9 cellular contexts compared by ENCODE assay signal in the genomic region with DNA sequence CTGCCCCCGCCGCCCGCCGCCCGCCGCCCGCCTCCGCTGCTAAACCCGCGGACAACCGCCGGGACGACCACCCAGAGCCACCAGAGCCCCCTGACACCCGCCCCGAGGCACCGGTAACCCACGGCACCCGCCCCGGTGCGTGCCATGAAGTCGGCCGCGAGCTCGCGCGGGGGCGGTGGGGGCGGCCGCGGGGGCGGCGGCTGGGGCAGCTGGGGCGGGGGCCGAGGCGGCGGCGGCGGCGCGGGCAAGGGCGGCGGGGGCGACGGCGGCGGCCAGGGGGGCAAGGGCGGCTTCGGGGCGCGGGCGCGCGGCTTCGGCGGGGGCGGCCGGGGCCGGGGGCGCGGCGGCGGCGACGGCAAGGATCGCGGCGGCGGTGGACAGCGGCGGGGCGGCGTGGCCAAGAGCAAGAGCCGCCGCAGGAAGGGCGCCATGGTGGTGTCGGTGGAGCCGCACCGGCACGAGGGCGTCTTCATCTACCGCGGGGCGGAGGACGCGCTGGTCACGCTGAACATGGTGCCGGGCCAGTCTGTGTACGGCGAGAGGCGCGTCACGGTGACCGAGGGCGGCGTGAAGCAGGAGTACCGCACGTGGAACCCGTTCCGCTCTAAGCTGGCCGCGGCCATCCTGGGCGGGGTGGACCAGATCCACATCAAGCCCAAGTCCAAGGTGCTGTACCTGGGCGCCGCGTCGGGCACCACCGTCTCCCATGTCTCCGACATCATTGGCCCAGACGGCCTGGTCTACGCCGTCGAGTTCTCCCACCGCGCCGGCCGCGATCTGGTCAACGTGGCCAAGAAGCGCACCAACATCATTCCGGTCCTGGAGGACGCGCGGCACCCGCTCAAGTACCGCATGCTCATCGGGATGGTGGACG. TPM values are rescaled to one million over a fixed set of nuclear protein-coding genes. Genes with fewer than 3 reads are reported as not detected.
DNase-seq lines count a peak whose midpoint lies in the region; ATAC-seq, FAIRE-seq and TF ChIP-seq lines count a peak whose summit lies in the region.
"Had no signal": no experiment of that assay in that cellular context is flagged by ENCODE, and none has a peak within 500 bp of the region (broad histone marks: within the 10 kb centered on the region; RNA-seq: fewer than 3 reads in every experiment).

No MANE protein-coding gene starts in this region.

- no peak for TF ChIP-seq POLR2A in endothelial cell of umbilical vein (IDR thresholded peaks at IDR 0.05; ENCODE audit: low read depth, low read length)

- intact Hi-C loops in Panc1 (cut with micrococcal nuclease; ENCODE audit: unreplicated experiment): no loop called here
- intact Hi-C loops in endothelial cell of umbilical vein (cut with micrococcal nuclease): no loop called here
- intact Hi-C loops in pancreas (cut with DNase I): no loop called here

- FAIRE-seq in endothelial cell of umbilical vein (lab: Jason Lieb, UNC) (no peak), pancreas (lab: Jason Lieb, UNC) (no peak)

- in situ Hi-C loops in Panc1 (cut with HindIII; ENCODE audit: low pct_unique_long_range_greater_than_20kb, low sequenced_read_pairs): no loop called here

- DNase-seq in COLO668 (lab: John Stamatoyannopoulos, UW; ENCODE audit: unreplicated experiment): peak; percentile 32
- DNase-seq in Panc1 (ENCODE audit: low read depth, low spot score): no peak
- DNase-seq in endothelial cell of umbilical vein (ENCODE audit: low read depth, low spot score): no peak
- peak in 3 of 6 donors; percentile 24 to 73 (median 56) for DNase-seq in pancreas
- no peak for DNase-seq in NCI-H1694 (lab: John Stamatoyannopoulos, UW)
- DNase-seq in NCI-H226: no peak
- DNase-seq in activated CD4-positive, CD25-positive, alpha-beta regulatory T cell (lab: John Stamatoyannopoulos, UW): no peak
- DNase-seq: NCI-H526 treated with DMSO at 0.1 percent for 48 hours had no signal

- no peaks in the 10 kb centered on the region for H4K20me1 ChIP-seq in endothelial cell of umbilical vein (replicated peaks; ENCODE audit: control insufficient read depth, extremely low read depth, insufficient read depth, low read length)

- H3K27ac ChIP-seq in Panc1 (ENCODE audit: low read length) (no peak overlapping the region), endothelial cell of umbilical vein (ENCODE audit: insufficient read depth, low read depth, low read length) (no peak overlapping the region), pancreas (no peak overlapping the region)

- POLR2A ChIA-PET in Panc1 (lab: Charles Lee): no interaction called here
- POLR2A ChIA-PET in endothelial cell of umbilical vein (lab: Charles Lee): no interaction called here

- H3K9ac ChIP-seq in endothelial cell of umbilical vein (replicated peaks; ENCODE audit: extremely low read depth, insufficient read depth, low read length): no peak overlapping the region

- H3K9me3 ChIP-seq in Panc1 (ENCODE audit: control insufficient read depth, insufficient read depth, low read depth, low read length): no peaks in the 10 kb centered on the region
- no peaks in the 10 kb centered on the region for H3K9me3 ChIP-seq in endothelial cell of umbilical vein (replicated peaks; ENCODE audit: control insufficient read depth, insufficient read depth, low read length)
- H3K9me3 ChIP-seq in pancreas: no peaks in the 10 kb centered on the region

- WGBS in pancreas, 2 donors: 14 to 19% methylated on average over 68 to 127 of the region's 127 CpGs

- H3K4me1 ChIP-seq in Panc1 (ENCODE audit: control insufficient read depth, insufficient read depth, low read length): no peaks in the 10 kb centered on the region
- H3K4me1 ChIP-seq in endothelial cell of umbilical vein (ENCODE audit: control insufficient read depth, extremely low read depth, insufficient read depth, low read length): no peaks in the 10 kb centered on the region
- no peaks in the 10 kb centered on the region for H3K4me1 ChIP-seq in pancreas

- BruUV-seq in Panc1 (replicated peaks; lab: Mats Ljungman, UMichigan) (TSS peak; percentile 71), endothelial cell of umbilical vein (replicated peaks; lab: Mats Ljungman, UMichigan) (no TSS peak)

- peak overlapping the region; percentile 23 for H2AFZ ChIP-seq in endothelial cell of umbilical vein (ENCODE audit: low read depth, low read length)

- H3K9me1 ChIP-seq in endothelial cell of umbilical vein (replicated peaks; ENCODE audit: control insufficient read depth, extremely low read depth, insufficient read depth, low read length): no peaks in the 10 kb centered on the region

- CTCF ChIA-PET in Panc1 (lab: Charles Lee) (no interaction called here), endothelial cell of umbilical vein (lab: Charles Lee) (no interaction called here)

- TF ChIP-seq CTCF in Panc1 (IDR thresholded peaks at IDR 0.05) (no peak), endothelial cell of umbilical vein (IDR thresholded peaks at IDR 0.05; ENCODE audit: extremely low read depth in 1 of 2, insufficient read depth in 1 of 2, low read depth in 1 of 2, low read length in 2 of 2) (no peak), pancreas (IDR thresholded peaks at IDR 0.05) (no peak)

- H3K27me3 ChIP-seq in Panc1 (ENCODE audit: control insufficient read depth, insufficient read depth, low read length) (no peaks in the 10 kb centered on the region), endothelial cell of umbilical vein (ENCODE audit: control insufficient read depth in 2 of 2, insufficient read depth in 2 of 2, low read length in 2 of 2) (peaks cover 15 to 33% of the 10 kb centered on the region in 2 experiments), pancreas (peaks cover 0 to 14% (median 0%) of the 10 kb centered on the region in 4 donors)

- peak; percentile 54; the same call in 1 of the 2 replicates for ATAC-seq in Panc1
- ATAC-seq in pancreas: peak in 3 of 4 donors; percentile 18 to 42 (median 42)
- no peak for ATAC-seq in HG03457 (IDR thresholded peaks at IDR 0.05; ENCODE audit: unreplicated experiment)

- H3K36me3 ChIP-seq in Panc1 (ENCODE audit: control insufficient read depth, insufficient read depth, low read length) (no peaks in the 10 kb centered on the region), endothelial cell of umbilical vein (ENCODE audit: control insufficient read depth in 2 of 2, extremely low read depth in 1 of 2, insufficient read depth in 2 of 2, low read length in 2 of 2) (no peaks in the 10 kb centered on the region), pancreas (no peaks in the 10 kb centered on the region)

- dilution Hi-C loops in endothelial cell of umbilical vein (cut with MboI; ENCODE audit: extremely low pct_ligation_motif_present, low sequenced_read_pairs): no loop called here

- no peak overlapping the region for H3K4me2 ChIP-seq in endothelial cell of umbilical vein (ENCODE audit: insufficient read depth, low read length)

- H3K4me3 ChIP-seq in Panc1 (ENCODE audit: low read depth in 2 of 2, low read length in 2 of 2) (peak overlapping the region; percentile 31 to 42), endothelial cell of umbilical vein (replicated peaks in 1 of 3; ENCODE audit: insufficient read depth in 1 of 3, low read depth in 1 of 3, low read length in 3 of 3) (peak overlapping the region in 1 of 3 experiments; percentile 37), pancreas (peak overlapping the region in 3 of 4 donors; percentile 27 to 57 (median 31))

- H3K79me2 ChIP-seq in endothelial cell of umbilical vein (ENCODE audit: control insufficient read depth, insufficient read depth, low read length): no peaks in the 10 kb centered on the region

TF ChIP-seq in endothelial cell of umbilical vein, 7 proteins besides CTCF, POLR2A, EP300 and RAD21 (continues in another document):
- peak; percentile 85 for TF ChIP-seq EZH2 (IDR thresholded peaks at IDR 0.05; ENCODE audit: borderline replicate concordance, low read depth, low read length, severe bottlenecking)
- TF ChIP-seq FOS (IDR thresholded peaks at IDR 0.05; ENCODE audit: borderline replicate concordance, insufficient read depth, low read length): no peak

RNA-seq across cellular contexts. Expression of a gene that starts 0.5 kb away (rescaled TPM):
- total RNA-seq in Panc1 (2021; ENCODE audit: unreplicated experiment) (7.5 TPM), endothelial cell of umbilical vein (0.44 and 0.48 TPM in 2 replicates), pancreas (1 to 10 TPM in 1 of 6 donors, under 1 TPM in 4, not detected in 1; 0.31 to 1.5 (median 0.82) TPM)
- polyA plus RNA-seq in Panc1 (2012; ENCODE audit: insufficient read length): 28.4 TPM
- polyA plus RNA-seq in endothelial cell of umbilical vein (2.5 and 4.2 TPM in 2 replicates), pancreas (1 to 10 TPM; 1.3 to 5.4 TPM)
- polyA plus RNA-seq in endothelial cell of umbilical vein (2011; cell fraction: cytosol; rRNA removed): 0.94 and 1.2 TPM in 2 replicates
- 0.88 and 0.91 TPM in 2 replicates for polyA plus RNA-seq in endothelial cell of umbilical vein (2011; cell fraction: nucleus; rRNA removed)
- polyA plus RNA-seq in endothelial cell of umbilical vein (2012): 0.43 and 0.75 TPM in 2 replicates
- 1.3 and 1.6 TPM in 2 replicates for polyA minus RNA-seq in endothelial cell of umbilical vein
- polyA minus RNA-seq in endothelial cell of umbilical vein (2011; cell fraction: cytosol; rRNA and poly(A)+ RNA removed): not detected
- polyA minus RNA-seq in endothelial cell of umbilical vein (2011; cell fraction: nucleus; rRNA and poly(A)+ RNA removed): 0.67 TPM in 1 of 2 replicates, not detected in the other

RNA-seq across cellular contexts. Expression of a gene that starts 43.3 kb away (rescaled TPM):
- total RNA-seq in Panc1 (2021; ENCODE audit: unreplicated experiment) (128 TPM), endothelial cell of umbilical vein (90.4 and 104 TPM in 2 replicates), pancreas (10 to 100 TPM; 38.6 to 48.8 (median 41.5) TPM)
- polyA plus RNA-seq in Panc1 (2012; ENCODE audit: insufficient read length): 57.1 TPM
- polyA plus RNA-seq in endothelial cell of umbilical vein (19.8 and 28.0 TPM in 2 replicates), pancreas (10 to 100 TPM; 18.4 to 34.7 TPM)
- 44.3 and 44.7 TPM in 2 replicates for polyA plus RNA-seq in endothelial cell of umbilical vein (2011; cell fraction: cytosol; rRNA removed)
- 82.6 and 118 TPM in 2 replicates for polyA plus RNA-seq in endothelial cell of umbilical vein (2011; cell fraction: nucleus; rRNA removed)
- polyA plus RNA-seq in endothelial cell of umbilical vein (2012): 65.3 and 117 TPM in 2 replicates
- polyA minus RNA-seq in endothelial cell of umbilical vein: 30.2 and 33.3 TPM in 2 replicates
- 49.7 TPM for polyA minus RNA-seq in endothelial cell of umbilical vein (2011; cell fraction: cytosol; rRNA and poly(A)+ RNA removed)
- polyA minus RNA-seq in endothelial cell of umbilical vein (2011; cell fraction: nucleus; rRNA and poly(A)+ RNA removed): 24.6 and 42.6 TPM in 2 replicates

RNA-seq across cellular contexts. Expression of a gene that starts 49.6 kb away (rescaled TPM):
- total RNA-seq in Panc1 (2021; ENCODE audit: unreplicated experiment): 79.7 TPM
- polyA plus RNA-seq in Panc1 (2012; ENCODE audit: insufficient read length): 9.6 TPM
- total RNA-seq in endothelial cell of umbilical vein: 77.0 and 78.8 TPM in 2 replicates
- polyA plus RNA-seq in endothelial cell of umbilical vein: 6.0 and 8.1 TPM in 2 replicates
- polyA plus RNA-seq in endothelial cell of umbilical vein (2011; cell fraction: cytosol; rRNA removed): 8.8 and 10.0 TPM in 2 replicates
- polyA plus RNA-seq in endothelial cell of umbilical vein (2011; cell fraction: nucleus; rRNA removed): 24.1 and 30.1 TPM in 2 replicates
- 18.1 and 42.6 TPM in 2 replicates for polyA plus RNA-seq in endothelial cell of umbilical vein (2012)
- polyA minus RNA-seq in endothelial cell of umbilical vein: 16.9 and 18.2 TPM in 2 replicates
- polyA minus RNA-seq in endothelial cell of umbilical vein (2011; cell fraction: cytosol; rRNA and poly(A)+ RNA removed): 35.9 TPM
- polyA minus RNA-seq in endothelial cell of umbilical vein (2011; cell fraction: nucleus; rRNA and poly(A)+ RNA removed): 24.9 and 35.1 TPM in 2 replicates
- total RNA-seq in pancreas: 10 to 100 TPM; 12.8 to 25.8 (median 20.5) TPM
- 1 to 10 TPM; 2.2 to 6.0 TPM for polyA plus RNA-seq in pancreas
